Comparison of ENCODE assay signal across 9 cellular contexts in genomic region chr11:63023851-63024648, GRCh38. TPM values are rescaled to one million over a fixed set of nuclear protein-coding genes. Genes with fewer than 3 reads are reported as not detected.
A peak's percentile ranks its signal among the peaks of the same experiment; 100 is the strongest.
DNase-seq lines count a peak whose midpoint lies in the region; ATAC-seq and TF ChIP-seq lines count a peak whose summit lies in the region.
"Had no signal": no experiment of that assay in that cellular context is flagged by ENCODE, and none has a peak within 500 bp of the region (broad histone marks: within the 10 kb centered on the region; RNA-seq: fewer than 3 reads in every experiment).

No MANE protein-coding gene starts in this region.

- in situ Hi-C loops in KBM-7 (cut with MboI; ENCODE audit: low pct_unique_long_range_greater_than_20kb, low sequenced_read_pairs), result no loop called here

- POLR2A ChIA-PET in RWPE1 (lab: Yijun Ruan, JAX; ENCODE audit: low non-redundant PET), result no interaction called here

- H3K27me3 ChIP-seq in neuron (ENCODE audit: insufficient read depth, low read length) (no peaks in the 10 kb centered on the region), stomach smooth muscle (ENCODE audit: control insufficient read depth in 1 of 2, insufficient read depth in 2 of 2, low read length in 2 of 2) (no peaks in the 10 kb centered on the region)

- CTCF ChIA-PET in RWPE1 (lab: Yijun Ruan, JAX), result interaction anchor here (0.6 to 6.8 kb wide), 22 partner anchors 8 to 1112 kb away, joined by 3 to 129 read pairs (median 3); no protein-coding TSS in a partner anchor

- peaks cover 5% of the 10 kb centered on the region for H3K27me3 Mint-ChIP-seq in activated T-helper 1 cell treated with anti-CD3 and anti-CD28 coated beads, Interleukin-12 subunit alpha, Interleukin-12 subunit beta, Interleukin-2, Interleukin-4 antibody, amounts not matched to agents 30 ng/mL and 10 ng/mL and 1 ng/mL, durations not matched to agents 14 hours and 24 hours and 36 hours (ENCODE audit: insufficient read depth)

- H3K4me1 Mint-ChIP-seq in activated T-helper 1 cell treated with anti-CD3 and anti-CD28 coated beads, Interleukin-12 subunit alpha, Interleukin-12 subunit beta, Interleukin-2, Interleukin-4 antibody, amounts not matched to agents 30 ng/mL and 10 ng/mL and 1 ng/mL, durations not matched to agents 14 hours and 24 hours and 36 hours (ENCODE audit: low read depth), result peaks cover 11% of the 10 kb centered on the region

- peaks cover 3% of the 10 kb centered on the region for H3K4me1 ChIP-seq in neuron (ENCODE audit: insufficient read depth, low read length)
- peaks cover 8% of the 10 kb centered on the region for H3K4me1 ChIP-seq in stomach smooth muscle (ENCODE audit: control insufficient read depth, insufficient read depth, low read length)

- H3K9ac ChIP-seq in stomach smooth muscle (ENCODE audit: low read length in 2 of 2), result no peak overlapping the region

- H2AFZ ChIP-seq in neuron (ENCODE audit: low read depth, low read length), result peak overlapping the region; percentile 75

- no peaks in the 10 kb centered on the region for H3K36me3 Mint-ChIP-seq in activated T-helper 1 cell treated with anti-CD3 and anti-CD28 coated beads, Interleukin-12 subunit alpha, Interleukin-12 subunit beta, Interleukin-2, Interleukin-4 antibody, amounts not matched to agents 30 ng/mL and 10 ng/mL and 1 ng/mL, durations not matched to agents 14 hours and 24 hours and 36 hours (ENCODE audit: low read depth)

- H3K36me3 ChIP-seq in neuron (ENCODE audit: insufficient read depth, low read length) (no peaks in the 10 kb centered on the region), stomach smooth muscle (ENCODE audit: control insufficient read depth in 2 of 2, insufficient read depth in 2 of 2, low read length in 2 of 2) (no peaks in the 10 kb centered on the region)

- no peak for ATAC-seq in HG03135 (IDR thresholded peaks at IDR 0.05; ENCODE audit: unreplicated experiment)

- H3K4me3 ChIP-seq in fibroblast of the aortic adventitia (ENCODE audit: low read depth, low read length), result no peak overlapping the region
- H3K4me3 ChIP-seq in neuron (ENCODE audit: low read length), result no peak overlapping the region
- peak overlapping the region; percentile 38 to 55 for H3K4me3 ChIP-seq in stomach smooth muscle (ENCODE audit: low read length in 2 of 2)
- H3K4me3 ChIP-seq: skin epidermis had no signal

- no peak overlapping the region for H3K27ac Mint-ChIP-seq in activated T-helper 1 cell treated with anti-CD3 and anti-CD28 coated beads, Interleukin-12 subunit alpha, Interleukin-12 subunit beta, Interleukin-2, Interleukin-4 antibody, amounts not matched to agents 30 ng/mL and 10 ng/mL and 1 ng/mL, durations not matched to agents 14 hours and 24 hours and 36 hours

- no peak overlapping the region for H3K4me3 Mint-ChIP-seq in activated T-helper 1 cell treated with anti-CD3 and anti-CD28 coated beads, Interleukin-12 subunit alpha, Interleukin-12 subunit beta, Interleukin-2, Interleukin-4 antibody, amounts not matched to agents 30 ng/mL and 10 ng/mL and 1 ng/mL, durations not matched to agents 14 hours and 24 hours and 36 hours

- peak; percentile 99 for TF ChIP-seq CTCF in RWPE1 (conservative IDR thresholded peaks at IDR 0.05; ENCODE audit: low read depth)
- TF ChIP-seq CTCF in fibroblast of the aortic adventitia (IDR thresholded peaks at IDR 0.05; ENCODE audit: insufficient read depth, low read length), result peak; percentile 100

- intact Hi-C loops in activated T-helper 1 cell treated with anti-CD3 and anti-CD28 coated beads, Interleukin-12 subunit alpha, Interleukin-12 subunit beta, Interleukin-2, Interleukin-4 antibody, amounts not matched to agents 30 ng/mL and 10 ng/mL and 1 ng/mL, durations not matched to agents 14 hours and 24 hours and 36 hours (cut with micrococcal nuclease), result loop anchor here (1.0 kb wide), 1 partner anchor 118 kb away; no protein-coding TSS in a partner anchor

- DNase-seq in GM03348 (ENCODE audit: low spot score) (peak; percentile 93), KBM-7 (peak; percentile 91), RWPE1 (ENCODE audit: low spot score) (peak; percentile 77), fibroblast of the aortic adventitia (ENCODE audit: low read depth) (peak; percentile 75)
- DNase-seq in activated T-helper 1 cell treated with anti-CD3 and anti-CD28 coated beads, Interleukin-12 subunit alpha, Interleukin-12 subunit beta, Interleukin-2, Interleukin-4 antibody, amounts not matched to agents 30 ng/mL and 10 ng/mL and 1 ng/mL, durations not matched to agents 14 hours and 24 hours and 36 hours (ENCODE audit: low spot score), result peak; percentile 67

- H3K27ac ChIP-seq in RWPE1 (no peak overlapping the region), stomach smooth muscle (ENCODE audit: low read length) (no peak overlapping the region)
- H3K27ac ChIP-seq: skin epidermis had no signal

- H3K9me3 Mint-ChIP-seq in activated T-helper 1 cell treated with anti-CD3 and anti-CD28 coated beads, Interleukin-12 subunit alpha, Interleukin-12 subunit beta, Interleukin-2, Interleukin-4 antibody, amounts not matched to agents 30 ng/mL and 10 ng/mL and 1 ng/mL, durations not matched to agents 14 hours and 24 hours and 36 hours, result no peaks in the 10 kb centered on the region

- H3K9me3 ChIP-seq in neuron (ENCODE audit: low read length), result no peaks in the 10 kb centered on the region
- H3K9me3 ChIP-seq in stomach smooth muscle (ENCODE audit: control insufficient read depth in 2 of 2, low read length in 2 of 2), result no peaks in the 10 kb centered on the region

RNA-seq across cellular contexts. Expression of gene SLC22A8, which starts 8.4 kb away (rescaled TPM):
- total RNA-seq in activated T-helper 1 cell treated with anti-CD3 and anti-CD28 coated beads, Interleukin-12 subunit alpha, Interleukin-12 subunit beta, Interleukin-2, Interleukin-4 antibody, amounts not matched to agents 30 ng/mL and 10 ng/mL and 1 ng/mL, durations not matched to agents 14 hours and 24 hours and 36 hours, result not detected in 2 replicates
- not detected in 2 replicates for total RNA-seq in fibroblast of the aortic adventitia (ENCODE audit: low replicate concordance)

RNA-seq across cellular contexts. Expression of gene SLC22A6, which starts 39.3 kb away (rescaled TPM):
- not detected in 2 replicates for total RNA-seq in activated T-helper 1 cell treated with anti-CD3 and anti-CD28 coated beads, Interleukin-12 subunit alpha, Interleukin-12 subunit beta, Interleukin-2, Interleukin-4 antibody, amounts not matched to agents 30 ng/mL and 10 ng/mL and 1 ng/mL, durations not matched to agents 14 hours and 24 hours and 36 hours
- not detected in 2 replicates for total RNA-seq in fibroblast of the aortic adventitia (ENCODE audit: low replicate concordance)

Comparison
In these comparisons a context has a peak if more than half of its experiments do, and no peak if none do; other contexts are left out.
1. H3K4me3 ChIP-seq: peak in stomach smooth muscle (2 of 2); none in fibroblast of the aortic adventitia (single experiment) and neuron (single experiment).
2. Peak in every context shown above with its lines, with median percentiles within 50 percentile points of each other: DNase-seq.